ENCODE assay signal across 1 cellular context in the genomic region with DNA sequence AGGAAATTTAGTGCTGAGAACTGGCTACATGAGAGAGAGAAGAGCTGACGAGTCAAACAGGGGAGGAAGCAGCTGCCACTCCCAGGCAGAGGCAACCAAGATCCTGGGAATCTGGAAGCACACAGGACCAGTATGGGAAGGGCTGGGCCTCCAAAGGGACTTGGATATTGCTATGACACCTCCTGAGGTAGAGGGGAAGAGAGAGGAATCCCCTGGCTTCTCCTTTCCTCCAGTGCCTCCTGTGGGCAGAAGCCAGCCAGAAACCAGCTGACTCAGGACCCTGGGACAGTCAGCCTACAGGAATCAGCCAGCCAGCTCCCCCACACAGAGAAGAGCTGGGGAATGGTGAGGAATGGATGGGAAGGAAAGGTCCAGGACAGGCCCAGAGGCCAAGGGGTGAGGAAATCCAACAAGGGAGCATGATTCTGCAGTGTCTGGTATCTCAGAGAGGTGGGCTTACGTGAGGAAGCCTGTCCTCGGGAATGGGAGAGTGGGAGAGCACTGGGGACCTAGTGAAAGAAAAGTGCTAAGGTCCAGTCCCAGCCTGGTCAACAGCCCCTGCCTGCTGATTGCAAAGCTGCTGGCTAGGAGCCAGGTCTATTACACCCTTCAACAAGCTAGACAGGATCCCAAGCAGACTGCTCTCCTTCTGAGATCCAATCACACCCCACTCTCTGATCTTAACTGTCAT.
TF ChIP-seq lines count a peak whose summit lies in the region.

No MANE protein-coding gene starts in this region.

TF ChIP-seq in K562, 482 proteins besides CTCF, POLR2A, EP300 and RAD21 (continues in another document):
- TF ChIP-seq ZNF830 (CRISPR knock-in tag; IDR thresholded peaks at IDR 0.05) = 0 out of 2 replicates have a peak, but pooled peaks have one; percentile 10
- no peak for TF ChIP-seq XRCC3 (IDR thresholded peaks at IDR 0.05)
- TF ChIP-seq, protein P1, sequence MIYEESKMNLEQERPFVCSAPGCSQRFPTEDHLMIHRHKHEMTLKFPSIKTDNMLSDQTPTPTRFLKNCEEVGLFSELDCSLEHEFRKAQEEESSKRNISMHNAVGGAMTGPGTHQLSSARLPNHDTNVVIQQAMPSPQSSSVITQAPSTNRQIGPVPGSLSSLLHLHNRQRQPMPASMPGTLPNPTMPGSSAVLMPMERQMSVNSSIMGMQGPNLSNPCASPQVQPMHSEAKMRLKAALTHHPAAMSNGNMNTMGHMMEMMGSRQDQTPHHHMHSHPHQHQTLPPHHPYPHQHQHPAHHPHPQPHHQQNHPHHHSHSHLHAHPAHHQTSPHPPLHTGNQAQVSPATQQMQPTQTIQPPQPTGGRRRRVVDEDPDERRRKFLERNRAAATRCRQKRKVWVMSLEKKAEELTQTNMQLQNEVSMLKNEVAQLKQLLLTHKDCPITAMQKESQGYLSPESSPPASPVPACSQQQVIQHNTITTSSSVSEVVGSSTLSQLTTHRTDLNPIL (CRISPR knock-in tag; IDR thresholded peaks at IDR 0.05) = no peak; the same call in 1 of the 2 replicates
- no peak for TF ChIP-seq HDAC8 (tag; IDR thresholded peaks at IDR 0.05)
- TF ChIP-seq, protein P2, sequence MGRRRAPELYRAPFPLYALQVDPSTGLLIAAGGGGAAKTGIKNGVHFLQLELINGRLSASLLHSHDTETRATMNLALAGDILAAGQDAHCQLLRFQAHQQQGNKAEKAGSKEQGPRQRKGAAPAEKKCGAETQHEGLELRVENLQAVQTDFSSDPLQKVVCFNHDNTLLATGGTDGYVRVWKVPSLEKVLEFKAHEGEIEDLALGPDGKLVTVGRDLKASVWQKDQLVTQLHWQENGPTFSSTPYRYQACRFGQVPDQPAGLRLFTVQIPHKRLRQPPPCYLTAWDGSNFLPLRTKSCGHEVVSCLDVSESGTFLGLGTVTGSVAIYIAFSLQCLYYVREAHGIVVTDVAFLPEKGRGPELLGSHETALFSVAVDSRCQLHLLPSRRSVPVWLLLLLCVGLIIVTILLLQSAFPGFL (CRISPR knock-in tag; IDR thresholded peaks at IDR 0.05) = no peak
- no peak for TF ChIP-seq GABPB1 (CRISPR knock-in tag; IDR thresholded peaks at IDR 0.05)
- no peak; a peak in 1 of 4 replicates for TF ChIP-seq TRIM24 (IDR thresholded peaks at IDR 0.05)
- no peak for TF ChIP-seq ZBTB1 (CRISPR knock-in tag; IDR thresholded peaks at IDR 0.05; ENCODE audit: borderline replicate concordance, low read depth)
- TF ChIP-seq, protein P3, sequence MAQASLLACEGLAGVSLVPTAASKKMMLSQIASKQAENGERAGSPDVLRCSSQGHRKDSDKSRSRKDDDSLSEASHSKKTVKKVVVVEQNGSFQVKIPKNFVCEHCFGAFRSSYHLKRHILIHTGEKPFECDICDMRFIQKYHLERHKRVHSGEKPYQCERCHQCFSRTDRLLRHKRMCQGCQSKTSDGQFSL (CRISPR knock-in tag; IDR thresholded peaks at IDR 0.05) = peak; percentile 70
- TF ChIP-seq, protein P3 (tag; IDR thresholded peaks at IDR 0.05) = no peak
- no peak for TF ChIP-seq RNF2 (IDR thresholded peaks at IDR 0.05)
- no peak for TF ChIP-seq STAT5B (CRISPR knock-in tag; IDR thresholded peaks at IDR 0.05)
- no peak for TF ChIP-seq SAFB (IDR thresholded peaks at IDR 0.05; ENCODE audit: borderline replicate concordance, low read depth, low read length)
- TF ChIP-seq ZNF77 (CRISPR knock-in tag; IDR thresholded peaks at IDR 0.05) = no peak
- TF ChIP-seq, protein P4, sequence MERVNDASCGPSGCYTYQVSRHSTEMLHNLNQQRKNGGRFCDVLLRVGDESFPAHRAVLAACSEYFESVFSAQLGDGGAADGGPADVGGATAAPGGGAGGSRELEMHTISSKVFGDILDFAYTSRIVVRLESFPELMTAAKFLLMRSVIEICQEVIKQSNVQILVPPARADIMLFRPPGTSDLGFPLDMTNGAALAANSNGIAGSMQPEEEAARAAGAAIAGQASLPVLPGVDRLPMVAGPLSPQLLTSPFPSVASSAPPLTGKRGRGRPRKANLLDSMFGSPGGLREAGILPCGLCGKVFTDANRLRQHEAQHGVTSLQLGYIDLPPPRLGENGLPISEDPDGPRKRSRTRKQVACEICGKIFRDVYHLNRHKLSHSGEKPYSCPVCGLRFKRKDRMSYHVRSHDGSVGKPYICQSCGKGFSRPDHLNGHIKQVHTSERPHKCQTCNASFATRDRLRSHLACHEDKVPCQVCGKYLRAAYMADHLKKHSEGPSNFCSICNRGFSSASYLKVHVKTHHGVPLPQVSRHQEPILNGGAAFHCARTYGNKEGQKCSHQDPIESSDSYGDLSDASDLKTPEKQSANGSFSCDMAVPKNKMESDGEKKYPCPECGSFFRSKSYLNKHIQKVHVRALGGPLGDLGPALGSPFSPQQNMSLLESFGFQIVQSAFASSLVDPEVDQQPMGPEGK (CRISPR knock-in tag; IDR thresholded peaks at IDR 0.05; ENCODE audit: borderline replicate concordance) = no peak
- no peak for TF ChIP-seq ZNF41 (CRISPR knock-in tag; conservative IDR thresholded peaks at IDR 0.05)
- TF ChIP-seq SMARCA5 (IDR thresholded peaks at IDR 0.05) = no peak
- TF ChIP-seq RCOR1 (IDR thresholded peaks at IDR 0.05; ENCODE audit: borderline replicate concordance in 1 of 2, low read depth in 2 of 2, low read length in 2 of 2) = peak in 1 of 2 experiments; percentile 4; a peak in 2 of 4 replicates
- no peak for TF ChIP-seq ZNF445 (CRISPR knock-in tag; IDR thresholded peaks at IDR 0.05; ENCODE audit: low read depth)
- TF ChIP-seq, protein P5, sequence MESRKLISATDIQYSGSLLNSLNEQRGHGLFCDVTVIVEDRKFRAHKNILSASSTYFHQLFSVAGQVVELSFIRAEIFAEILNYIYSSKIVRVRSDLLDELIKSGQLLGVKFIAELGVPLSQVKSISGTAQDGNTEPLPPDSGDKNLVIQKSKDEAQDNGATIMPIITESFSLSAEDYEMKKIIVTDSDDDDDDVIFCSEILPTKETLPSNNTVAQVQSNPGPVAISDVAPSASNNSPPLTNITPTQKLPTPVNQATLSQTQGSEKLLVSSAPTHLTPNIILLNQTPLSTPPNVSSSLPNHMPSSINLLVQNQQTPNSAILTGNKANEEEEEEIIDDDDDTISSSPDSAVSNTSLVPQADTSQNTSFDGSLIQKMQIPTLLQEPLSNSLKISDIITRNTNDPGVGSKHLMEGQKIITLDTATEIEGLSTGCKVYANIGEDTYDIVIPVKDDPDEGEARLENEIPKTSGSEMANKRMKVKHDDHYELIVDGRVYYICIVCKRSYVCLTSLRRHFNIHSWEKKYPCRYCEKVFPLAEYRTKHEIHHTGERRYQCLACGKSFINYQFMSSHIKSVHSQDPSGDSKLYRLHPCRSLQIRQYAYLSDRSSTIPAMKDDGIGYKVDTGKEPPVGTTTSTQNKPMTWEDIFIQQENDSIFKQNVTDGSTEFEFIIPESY (CRISPR knock-in tag; IDR thresholded peaks at IDR 0.05) = no peak
- no peak for TF ChIP-seq IRF2 (CRISPR knock-in tag; IDR thresholded peaks at IDR 0.05)
- TF ChIP-seq HMG20B (CRISPR knock-in tag; IDR thresholded peaks at IDR 0.05) = no peak
- TF ChIP-seq ZNF212 (CRISPR knock-in tag; IDR thresholded peaks at IDR 0.05) = no peak
- TF ChIP-seq SRSF3 (IDR thresholded peaks at IDR 0.05; ENCODE audit: insufficient read depth, low read length) = no peak
- TF ChIP-seq, protein P6, sequence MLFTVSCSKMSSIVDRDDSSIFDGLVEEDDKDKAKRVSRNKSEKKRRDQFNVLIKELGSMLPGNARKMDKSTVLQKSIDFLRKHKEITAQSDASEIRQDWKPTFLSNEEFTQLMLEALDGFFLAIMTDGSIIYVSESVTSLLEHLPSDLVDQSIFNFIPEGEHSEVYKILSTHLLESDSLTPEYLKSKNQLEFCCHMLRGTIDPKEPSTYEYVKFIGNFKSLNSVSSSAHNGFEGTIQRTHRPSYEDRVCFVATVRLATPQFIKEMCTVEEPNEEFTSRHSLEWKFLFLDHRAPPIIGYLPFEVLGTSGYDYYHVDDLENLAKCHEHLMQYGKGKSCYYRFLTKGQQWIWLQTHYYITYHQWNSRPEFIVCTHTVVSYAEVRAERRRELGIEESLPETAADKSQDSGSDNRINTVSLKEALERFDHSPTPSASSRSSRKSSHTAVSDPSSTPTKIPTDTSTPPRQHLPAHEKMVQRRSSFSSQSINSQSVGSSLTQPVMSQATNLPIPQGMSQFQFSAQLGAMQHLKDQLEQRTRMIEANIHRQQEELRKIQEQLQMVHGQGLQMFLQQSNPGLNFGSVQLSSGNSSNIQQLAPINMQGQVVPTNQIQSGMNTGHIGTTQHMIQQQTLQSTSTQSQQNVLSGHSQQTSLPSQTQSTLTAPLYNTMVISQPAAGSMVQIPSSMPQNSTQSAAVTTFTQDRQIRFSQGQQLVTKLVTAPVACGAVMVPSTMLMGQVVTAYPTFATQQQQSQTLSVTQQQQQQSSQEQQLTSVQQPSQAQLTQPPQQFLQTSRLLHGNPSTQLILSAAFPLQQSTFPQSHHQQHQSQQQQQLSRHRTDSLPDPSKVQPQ (CRISPR knock-in tag; IDR thresholded peaks at IDR 0.05; ENCODE audit: borderline replicate concordance) = peak; percentile 7; the same call in 1 of the 2 replicates
- TF ChIP-seq, protein P7, sequence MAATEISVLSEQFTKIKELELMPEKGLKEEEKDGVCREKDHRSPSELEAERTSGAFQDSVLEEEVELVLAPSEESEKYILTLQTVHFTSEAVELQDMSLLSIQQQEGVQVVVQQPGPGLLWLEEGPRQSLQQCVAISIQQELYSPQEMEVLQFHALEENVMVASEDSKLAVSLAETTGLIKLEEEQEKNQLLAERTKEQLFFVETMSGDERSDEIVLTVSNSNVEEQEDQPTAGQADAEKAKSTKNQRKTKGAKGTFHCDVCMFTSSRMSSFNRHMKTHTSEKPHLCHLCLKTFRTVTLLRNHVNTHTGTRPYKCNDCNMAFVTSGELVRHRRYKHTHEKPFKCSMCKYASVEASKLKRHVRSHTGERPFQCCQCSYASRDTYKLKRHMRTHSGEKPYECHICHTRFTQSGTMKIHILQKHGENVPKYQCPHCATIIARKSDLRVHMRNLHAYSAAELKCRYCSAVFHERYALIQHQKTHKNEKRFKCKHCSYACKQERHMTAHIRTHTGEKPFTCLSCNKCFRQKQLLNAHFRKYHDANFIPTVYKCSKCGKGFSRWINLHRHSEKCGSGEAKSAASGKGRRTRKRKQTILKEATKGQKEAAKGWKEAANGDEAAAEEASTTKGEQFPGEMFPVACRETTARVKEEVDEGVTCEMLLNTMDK (IDR thresholded peaks at IDR 0.05; ENCODE audit: borderline replicate concordance, insufficient read depth, low read depth, low read length, poor library complexity, severe bottlenecking) = no peak
- 0 out of 2 replicates have a peak, but pooled peaks have one; percentile 34 for TF ChIP-seq ZNF584 (CRISPR knock-in tag; IDR thresholded peaks at IDR 0.05; ENCODE audit: low read depth)
- no peak for TF ChIP-seq SPI1 (IDR thresholded peaks at IDR 0.05; ENCODE audit: borderline replicate concordance, low read depth, low read length)
- peak; percentile 89 for TF ChIP-seq MAFG (tag; conservative IDR thresholded peaks at IDR 0.05)
- no peak for TF ChIP-seq NFYB (IDR thresholded peaks at IDR 0.05; ENCODE audit: extremely low read depth, insufficient read length)
- TF ChIP-seq HMGN3 (IDR thresholded peaks at IDR 0.05; ENCODE audit: borderline replicate concordance, extremely low read depth, insufficient read length, low read depth, low read length) = no peak
- TF ChIP-seq, protein P8, sequence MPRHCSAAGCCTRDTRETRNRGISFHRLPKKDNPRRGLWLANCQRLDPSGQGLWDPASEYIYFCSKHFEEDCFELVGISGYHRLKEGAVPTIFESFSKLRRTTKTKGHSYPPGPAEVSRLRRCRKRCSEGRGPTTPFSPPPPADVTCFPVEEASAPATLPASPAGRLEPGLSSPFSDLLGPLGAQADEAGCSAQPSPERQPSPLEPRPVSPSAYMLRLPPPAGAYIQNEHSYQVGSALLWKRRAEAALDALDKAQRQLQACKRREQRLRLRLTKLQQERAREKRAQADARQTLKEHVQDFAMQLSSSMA (CRISPR knock-in tag; IDR thresholded peaks at IDR 0.05) = no peak
- TF ChIP-seq ZNF436 (CRISPR knock-in tag; IDR thresholded peaks at IDR 0.05) = no peak
- no peak for TF ChIP-seq SAFB2 (IDR thresholded peaks at IDR 0.05; ENCODE audit: borderline replicate concordance, low read depth, low read length, severe bottlenecking)
- TF ChIP-seq, protein P9, sequence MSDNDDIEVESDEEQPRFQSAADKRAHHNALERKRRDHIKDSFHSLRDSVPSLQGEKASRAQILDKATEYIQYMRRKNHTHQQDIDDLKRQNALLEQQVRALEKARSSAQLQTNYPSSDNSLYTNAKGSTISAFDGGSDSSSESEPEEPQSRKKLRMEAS (CRISPR knock-in tag; IDR thresholded peaks at IDR 0.05) = no peak
- TF ChIP-seq IFI16 (CRISPR knock-in tag; IDR thresholded peaks at IDR 0.05) = no peak
- no peak; the same call in 1 of the 2 replicates for TF ChIP-seq ESRRA (IDR thresholded peaks at IDR 0.05; ENCODE audit: borderline replicate concordance, low read depth)
- no peak for TF ChIP-seq RBM17 (IDR thresholded peaks at IDR 0.05; ENCODE audit: borderline replicate concordance, low read depth, low read length)
- no peak for TF ChIP-seq CREB1 (IDR thresholded peaks at IDR 0.05)
- no peak for TF ChIP-seq CREB1 (CRISPR knock-in tag; IDR thresholded peaks at IDR 0.05)
- peak; percentile 79; the same call in 1 of the 2 replicates for TF ChIP-seq ZNF589 (CRISPR knock-in tag; IDR thresholded peaks at IDR 0.05; ENCODE audit: low read depth)
